In the genomic region with DNA sequence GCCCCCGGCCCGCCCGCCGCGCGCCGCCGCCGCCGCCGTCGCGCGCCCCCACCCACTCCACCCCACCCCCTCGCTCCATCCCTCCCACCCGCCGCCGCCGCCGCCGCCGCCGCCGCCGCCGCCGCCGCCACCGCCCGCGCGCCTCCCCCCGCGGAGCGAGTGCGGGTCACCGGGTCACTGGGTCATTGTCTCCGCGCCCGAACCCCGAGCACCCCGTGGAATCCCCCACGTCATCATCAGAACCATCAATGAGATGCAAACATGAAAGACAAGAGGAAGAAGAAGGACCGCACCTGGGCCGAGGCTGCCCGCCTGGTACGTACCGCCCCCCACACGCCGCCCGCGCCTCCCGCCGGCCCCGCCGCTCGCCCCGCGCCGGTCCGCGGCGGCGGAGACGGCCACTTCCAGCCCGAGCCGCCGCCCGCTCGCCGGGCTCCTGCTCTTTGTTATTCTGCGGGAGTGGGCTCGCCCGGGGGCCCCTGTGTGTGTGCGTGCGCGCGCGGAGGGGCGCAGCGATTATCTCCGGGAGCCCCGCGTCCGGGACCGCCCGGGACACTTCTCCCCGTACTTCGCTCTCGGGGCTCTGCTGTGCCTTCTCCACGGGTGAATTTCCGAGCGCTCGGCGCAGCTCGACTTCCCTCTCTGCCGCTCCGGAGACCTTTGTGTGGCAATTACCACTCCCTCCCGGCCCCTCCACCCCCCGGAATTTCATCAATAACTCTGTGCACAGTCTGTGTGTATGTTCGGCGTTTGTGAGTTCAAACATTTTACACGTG, we compare ENCODE assay signal across 10 cellular contexts. TPM values are rescaled to one million over a fixed set of nuclear protein-coding genes. Genes with fewer than 3 reads are reported as not detected.
DNase-seq lines count a peak whose midpoint lies in the region; ATAC-seq and TF ChIP-seq lines count a peak whose summit lies in the region.
"Had no signal": no experiment of that assay in that cellular context is flagged by ENCODE, and none has a peak within 500 bp of the region (broad histone marks: within the 10 kb centered on the region; RNA-seq: fewer than 3 reads in every experiment).

No MANE protein-coding gene starts in this region.

- POLR2A ChIA-PET in activated CD4-positive, alpha-beta T cell treated with anti-CD3 and anti-CD28 coated beads for 36 hours (lab: Charles Lee), result no interaction called here
- POLR2A ChIA-PET in naive thymus-derived CD4-positive, alpha-beta T cell (lab: Charles Lee), result no interaction called here

- WGBS in smooth muscle cell (ENCODE audit: low lambda C conversion rate), result 0% methylated on average over 65 of the region's 103 CpGs

- H3K4me1 Mint-ChIP-seq in activated CD4-positive, alpha-beta T cell treated with anti-CD3 and anti-CD28 coated beads for 36 hours, result peaks cover 5% of the 10 kb centered on the region
- peaks cover 4 to 6% (median 5%) of the 10 kb centered on the region in 7 donors for H3K4me1 Mint-ChIP-seq in naive thymus-derived CD4-positive, alpha-beta T cell

- H3K27ac ChIP-seq in smooth muscle cell (ENCODE audit: low read depth), result peak overlapping the region; percentile 44
- no peak overlapping the region for H3K27ac ChIP-seq in naive thymus-derived CD4-positive, alpha-beta T cell (ENCODE audit: low read depth, low read length)

- no peaks in the 10 kb centered on the region for H3K36me3 ChIP-seq in smooth muscle cell (ENCODE audit: low read depth)
- no peaks in the 10 kb centered on the region for H3K36me3 ChIP-seq in naive thymus-derived CD4-positive, alpha-beta T cell (ENCODE audit: control insufficient read depth in 2 of 3, insufficient read depth in 3 of 3, low read length in 3 of 3)

- H3K4me1 ChIP-seq in smooth muscle cell (ENCODE audit: low read depth), result peaks cover 29% of the 10 kb centered on the region
- H3K4me1 ChIP-seq in naive thymus-derived CD4-positive, alpha-beta T cell (ENCODE audit: control insufficient read depth in 2 of 2, insufficient read depth in 2 of 2, low read length in 2 of 2), result no peaks in the 10 kb centered on the region

- H3K9me3 ChIP-seq in smooth muscle cell (replicated peaks; ENCODE audit: low read depth), result no peaks in the 10 kb centered on the region
- H3K9me3 ChIP-seq in naive thymus-derived CD4-positive, alpha-beta T cell (ENCODE audit: control insufficient read depth in 2 of 3, low read length in 3 of 3), result no peaks in the 10 kb centered on the region

- TF ChIP-seq CTCF in astrocyte of the spinal cord (IDR thresholded peaks at IDR 0.05; ENCODE audit: low read depth, low read length) (no peak), smooth muscle cell (IDR thresholded peaks at IDR 0.05; ENCODE audit: borderline replicate concordance, insufficient read depth, poor library complexity, severe bottlenecking) (no peak)

- no peaks in the 10 kb centered on the region for H4K20me1 ChIP-seq in smooth muscle cell (ENCODE audit: low read depth)

- peak overlapping the region; percentile 64 for H3K9ac ChIP-seq in smooth muscle cell (ENCODE audit: low read depth)

- H3K4me3 ChIP-seq in astrocyte of the spinal cord (ENCODE audit: low read depth, low read length), result peak overlapping the region; percentile 59
- H3K4me3 ChIP-seq in smooth muscle cell, result peak overlapping the region; percentile 78
- H3K4me3 ChIP-seq in naive thymus-derived CD4-positive, alpha-beta T cell (ENCODE audit: low read length), result no peak overlapping the region

- H2AFZ ChIP-seq in smooth muscle cell (ENCODE audit: low read depth), result peak overlapping the region; percentile 89

- H3F3A ChIP-seq in smooth muscle cell (ENCODE audit: low read depth), result peaks cover 14% of the 10 kb centered on the region

- H3K36me3 Mint-ChIP-seq in activated CD4-positive, alpha-beta T cell treated with anti-CD3 and anti-CD28 coated beads for 36 hours (ENCODE audit: low read depth), result peaks cover 5% of the 10 kb centered on the region
- H3K36me3 Mint-ChIP-seq in naive thymus-derived CD4-positive, alpha-beta T cell, result peaks cover 0 to 4% (median 3%) of the 10 kb centered on the region in 5 donors

- DNase-seq in activated CD4-positive, alpha-beta T cell treated with anti-CD3 and anti-CD28 coated beads for 36 hours, result peak; percentile 7
- DNase-seq in activated CD4-positive, alpha-beta T cell treated with anti-CD3 and anti-CD28 coated beads for 48 hours, result no peak
- DNase-seq in astrocyte of the spinal cord (ENCODE audit: low read depth, low spot score) (no peak), iPS-NIHi7 (ENCODE audit: extremely low spot score) (peak; percentile 52), smooth muscle cell (lab: John Stamatoyannopoulos, UW; ENCODE audit: unreplicated experiment) (no peak), activated gamma-delta T cell (lab: John Stamatoyannopoulos, UW) (no peak), GDM1 (lab: John Stamatoyannopoulos, UW) (no peak)
- DNase-seq in naive thymus-derived CD4-positive, alpha-beta T cell, result no peak
- DNase-seq: DND-41 had no signal

- no peak overlapping the region for H3K27ac Mint-ChIP-seq in activated CD4-positive, alpha-beta T cell treated with anti-CD3 and anti-CD28 coated beads for 36 hours
- H3K27ac Mint-ChIP-seq in naive thymus-derived CD4-positive, alpha-beta T cell, result no peak overlapping the region

- CTCF ChIA-PET in activated CD4-positive, alpha-beta T cell treated with anti-CD3 and anti-CD28 coated beads for 36 hours (lab: Charles Lee), result no interaction called here
- CTCF ChIA-PET in naive thymus-derived CD4-positive, alpha-beta T cell (lab: Charles Lee), result no interaction called here

- peak overlapping the region; percentile 32 for H3K4me3 Mint-ChIP-seq in activated CD4-positive, alpha-beta T cell treated with anti-CD3 and anti-CD28 coated beads for 36 hours
- peak overlapping the region in 1 of 10 donors; percentile 34 for H3K4me3 Mint-ChIP-seq in naive thymus-derived CD4-positive, alpha-beta T cell

- in situ Hi-C loops in astrocyte of the spinal cord (cut with HindIII; ENCODE audit: low sequenced_read_pairs), result no loop called here

- no peak for ATAC-seq in activated CD4-positive, alpha-beta T cell treated with anti-CD3 and anti-CD28 coated beads for 36 hours
- ATAC-seq in naive thymus-derived CD4-positive, alpha-beta T cell, result no peak

- intact Hi-C loops in activated CD4-positive, alpha-beta T cell treated with anti-CD3 and anti-CD28 coated beads for 36 hours (cut with DNase I, micrococcal nuclease), result no loop called here
- intact Hi-C loops in naive thymus-derived CD4-positive, alpha-beta T cell (cut with micrococcal nuclease), result no loop called here

- H3K79me2 ChIP-seq in smooth muscle cell (ENCODE audit: low read depth), result peaks cover 9% of the 10 kb centered on the region

- no peaks in the 10 kb centered on the region for H3K9me3 Mint-ChIP-seq in activated CD4-positive, alpha-beta T cell treated with anti-CD3 and anti-CD28 coated beads for 36 hours (ENCODE audit: low read depth)
- H3K9me3 Mint-ChIP-seq in naive thymus-derived CD4-positive, alpha-beta T cell, result peaks cover 0 to 10% (median 2%) of the 10 kb centered on the region in 11 donors

- peaks cover 18% of the 10 kb centered on the region for H3K27me3 Mint-ChIP-seq in activated CD4-positive, alpha-beta T cell treated with anti-CD3 and anti-CD28 coated beads for 36 hours
- peaks cover 17 to 29% (median 25%) of the 10 kb centered on the region in 5 donors for H3K27me3 Mint-ChIP-seq in naive thymus-derived CD4-positive, alpha-beta T cell

- H3K27me3 ChIP-seq in smooth muscle cell (ENCODE audit: low read depth), result no peaks in the 10 kb centered on the region
- peaks cover 0 to 3% of the 10 kb centered on the region in 2 donors for H3K27me3 ChIP-seq in naive thymus-derived CD4-positive, alpha-beta T cell (ENCODE audit: control insufficient read depth in 2 of 2, insufficient read depth in 2 of 2, low read length in 2 of 2)

- peak overlapping the region; percentile 94 for H3K4me2 ChIP-seq in smooth muscle cell

RNA-seq across cellular contexts. Expression of gene ASXL3, which starts 0.5 kb away (rescaled TPM):
- total RNA-seq in activated CD4-positive, alpha-beta T cell treated with anti-CD3 and anti-CD28 coated beads for 36 hours, result not detected
- 2.9 and 5.9 TPM in 2 replicates for total RNA-seq in smooth muscle cell
- polyA plus RNA-seq in smooth muscle cell, result 0.70 and 1.2 TPM in 2 replicates
- total RNA-seq in naive thymus-derived CD4-positive, alpha-beta T cell, result not detected
- not detected for polyA plus RNA-seq in naive thymus-derived CD4-positive, alpha-beta T cell
- total RNA-seq: SK-MEL-5 had no signal

Comparison
In these comparisons a context has a peak if more than half of its experiments do, and no peak if none do; other contexts are left out.
1. DNase-seq: peak in activated CD4-positive, alpha-beta T cell treated with anti-CD3 and anti-CD28 coated beads for 36 hours (single experiment) and iPS-NIHi7 (single experiment); none in activated CD4-positive, alpha-beta T cell treated with anti-CD3 and anti-CD28 coated beads for 48 hours (single experiment), astrocyte of the spinal cord (single experiment), smooth muscle cell (single experiment), activated gamma-delta T cell (single experiment), GDM1 (single experiment) and naive thymus-derived CD4-positive, alpha-beta T cell (0 of 9).